16 cellular contexts compared by ENCODE assay signal in the genomic region with DNA sequence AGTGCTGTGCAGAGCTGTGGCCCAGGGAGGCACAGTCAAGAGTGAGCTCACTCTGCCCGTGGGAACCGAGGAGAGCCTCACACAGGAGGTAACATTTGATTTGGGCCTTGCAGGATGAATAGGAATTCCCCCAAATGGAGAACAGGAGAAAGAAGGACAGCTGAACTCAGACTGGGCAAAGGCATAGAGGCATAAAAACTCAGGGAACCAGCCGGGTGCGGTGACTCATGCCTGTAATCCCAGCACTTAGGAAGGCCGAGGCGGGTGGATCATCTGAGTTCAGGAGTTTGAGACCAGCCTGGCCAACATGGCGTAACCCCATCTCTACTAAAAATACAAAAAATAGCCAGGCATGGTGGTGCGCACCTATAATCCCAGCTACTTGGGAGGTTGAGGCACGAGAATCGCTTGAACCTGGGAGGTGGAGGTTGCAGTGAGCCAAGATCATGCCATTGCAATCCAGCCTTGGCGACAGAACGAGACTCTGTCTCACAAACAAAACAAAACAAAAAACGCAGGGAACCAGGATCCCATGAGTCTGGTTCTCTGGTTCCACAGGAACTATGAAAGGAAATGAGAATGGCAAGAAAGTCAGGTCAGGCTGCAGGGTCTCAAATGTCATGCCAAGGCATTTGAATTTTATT. TPM values are rescaled to one million over a fixed set of nuclear protein-coding genes. Genes with fewer than 3 reads are reported as not detected.
DNase-seq lines count a peak whose midpoint lies in the region; ATAC-seq and TF ChIP-seq lines count a peak whose summit lies in the region.
"Not testable (repeated sequence)": the region's sequence is repeated elsewhere in the genome, so short reads cannot be mapped to it uniquely, and the experiment has no call there.
"Had no signal": no experiment of that assay in that cellular context is flagged by ENCODE, and none has a peak within 500 bp of the region (broad histone marks: within the 10 kb centered on the region; RNA-seq: fewer than 3 reads in every experiment).

No MANE protein-coding gene starts in this region.

- not testable (repeated sequence) for H3K9me3 ChIP-seq in left ventricle myocardium inferior (replicated peaks); mucosa of rectum (ENCODE audit: control insufficient read depth in 2 of 2, low read length in 2 of 2); sigmoid colon; thyroid gland

- not testable (repeated sequence) for H3K79me2 ChIP-seq in GM23338 (replicated peaks; ENCODE audit: insufficient read depth)

- TF ChIP-seq POLR2A in sigmoid colon (IDR thresholded peaks at IDR 0.05); thyroid gland (IDR thresholded peaks at IDR 0.05): not testable (repeated sequence)

- not testable (repeated sequence) for H3F3A ChIP-seq in GM23338 (replicated peaks; ENCODE audit: low read depth)

- H3K4me1 Mint-ChIP-seq in GM23338 (peaks cover 27% of the 10 kb centered on the region), endothelial cell (ENCODE audit: unreplicated experiment) (peaks cover 34% of the 10 kb centered on the region)

- H3K27ac Mint-ChIP-seq in GM23338: not testable (repeated sequence)
- H3K27ac Mint-ChIP-seq in endothelial cell (ENCODE audit: unreplicated experiment): peak overlapping the region; percentile 22

- H2AFZ ChIP-seq in GM23338: 0 out of 2 replicates have a peak overlapping the region, but pooled peaks have one; percentile 47

- WGBS in sigmoid colon, 2 donors: 85 to 86% methylated on average over 13 of the region's 13 CpGs
- WGBS in thyroid gland, 2 donors: 67 to 80% methylated on average over 13 of the region's 13 CpGs

- not testable (repeated sequence) for H3K4me2 ChIP-seq in GM23338

- H4K20me1 ChIP-seq in GM23338 (replicated peaks; ENCODE audit: insufficient read depth): not testable (repeated sequence)

- H3K9ac ChIP-seq in mucosa of rectum (ENCODE audit: low read depth in 1 of 2, low read length in 2 of 2): not testable (repeated sequence)

- H3K4me3 ChIP-seq in GM23338; left ventricle myocardium inferior; mucosa of rectum (ENCODE audit: low read length in 2 of 2); sigmoid colon; thyroid gland (replicated peaks in 1 of 3): not testable (repeated sequence)

- not testable (repeated sequence) for H3K9me3 Mint-ChIP-seq in GM23338; endothelial cell (ENCODE audit: unreplicated experiment)

- H3K36me3 ChIP-seq in GM23338 (ENCODE audit: insufficient read depth); left ventricle myocardium inferior; mucosa of rectum (ENCODE audit: control insufficient read depth in 2 of 2, insufficient read depth in 2 of 2, low read length in 2 of 2); sigmoid colon; thyroid gland: not testable (repeated sequence)

- not testable (repeated sequence) for H3K4me1 ChIP-seq in GM23338 (ENCODE audit: insufficient read depth)
- H3K4me1 ChIP-seq in left ventricle myocardium inferior (peaks cover 44% of the 10 kb centered on the region), mucosa of rectum (ENCODE audit: control insufficient read depth in 2 of 2, insufficient read depth in 2 of 2, low read length in 2 of 2) (peaks cover 14 to 15% of the 10 kb centered on the region in 2 donors), sigmoid colon (peaks cover 0 to 65% (median 60%) of the 10 kb centered on the region in 4 donors), thyroid gland (peaks cover 23 to 55% of the 10 kb centered on the region in 2 donors)

- TF ChIP-seq EP300 in sigmoid colon (IDR thresholded peaks at IDR 0.05): not testable (repeated sequence)

- ATAC-seq in GM23338, SK-N-SH treated with all-trans-retinoic acid at 6 μM for 48 hours: not testable (repeated sequence)

- intact Hi-C loops in left ventricle myocardium inferior (cut with micrococcal nuclease); sigmoid colon (cut with DNase I); thyroid gland (cut with DNase I): not testable (repeated sequence)

- H3K9me2 ChIP-seq in GM23338 (ENCODE audit: insufficient read depth): not testable (repeated sequence)

- H3K36me3 Mint-ChIP-seq in GM23338 (ENCODE audit: low read depth); endothelial cell (ENCODE audit: low read depth, unreplicated experiment): not testable (repeated sequence)

- not testable (repeated sequence) for H3K27me3 Mint-ChIP-seq in GM23338 (ENCODE audit: insufficient read depth, low read depth, poor library complexity); endothelial cell (ENCODE audit: unreplicated experiment)

- not testable (repeated sequence) for TF ChIP-seq CTCF in GM23338 (conservative IDR thresholded peaks at IDR 0.05; ENCODE audit: low read depth in 2 of 2); endothelial cell (IDR thresholded peaks at IDR 0.05; ENCODE audit: unreplicated experiment); left ventricle myocardium inferior (IDR thresholded peaks at IDR 0.05; ENCODE audit: borderline replicate concordance); sigmoid colon (IDR thresholded peaks at IDR 0.05); thyroid gland (IDR thresholded peaks at IDR 0.05)

- H3K4me3 Mint-ChIP-seq in GM23338; endothelial cell (ENCODE audit: unreplicated experiment): not testable (repeated sequence)

- H3K27me3 ChIP-seq in GM23338 (ENCODE audit: insufficient read depth); mucosa of rectum (ENCODE audit: control insufficient read depth in 2 of 2, insufficient read depth in 2 of 2, low read length in 2 of 2); sigmoid colon; thyroid gland: not testable (repeated sequence)
- H3K27me3 ChIP-seq in left ventricle myocardium inferior (ENCODE audit: low read depth): peaks cover 13% of the 10 kb centered on the region

- not testable (repeated sequence) for DNase-seq in GM23338 (ENCODE audit: low spot score); endothelial cell (ENCODE audit: low spot score); left ventricle myocardium inferior; sigmoid colon
- peak in 1 of 2 donors; percentile 36 for DNase-seq in thyroid gland

- H3K27ac ChIP-seq in GM23338 (ENCODE audit: low read depth): not testable (repeated sequence)
- H3K27ac ChIP-seq in left ventricle myocardium inferior (replicated peaks) (peak overlapping the region; percentile 70), mucosa of rectum (ENCODE audit: low read depth in 2 of 2, low read length in 2 of 2) (peak overlapping the region; percentile 52 to 59), sigmoid colon (peak overlapping the region; percentile 89 to 95 (median 94)), thyroid gland (peak overlapping the region; percentile 53 to 89 (median 76))

TF ChIP-seq in SK-N-SH treated with all-trans-retinoic acid at 6 μM for 48 hours, 23 proteins besides CTCF, POLR2A, EP300 and RAD21:
- TF ChIP-seq ZFP3 (CRISPR knock-in tag; IDR thresholded peaks at IDR 0.05): peak; percentile 15; the same call in 1 of the 2 replicates

RNA-seq across cellular contexts. Expression of a gene that starts 8.6 kb away (rescaled TPM):
- 0.03 and 0.08 TPM in 2 replicates for total RNA-seq in GM23338 (2014; rRNA removed; shearing (Covaris generic))
- polyA plus RNA-seq in GM23338 (2016; fragmentation: Nextera tagmentation; extraction: Ambion mirVana): 0.03 and 0.12 TPM in 2 replicates
- 0.13 TPM for total RNA-seq in endothelial cell (ENCODE audit: unreplicated experiment)
- total RNA-seq in left ventricle myocardium inferior: 22.5 TPM
- total RNA-seq in sigmoid colon: 100 to 1,000 TPM in 1 of 4 donors, 10 to 100 TPM in 3; 45.7 to 133 (median 77.9) TPM
- polyA plus RNA-seq in sigmoid colon: 10 to 100 TPM in 1 of 3 donors, 1 to 10 TPM in 1, under 1 TPM in 1; 0.92 to 15.1 (median 7.2) TPM
- total RNA-seq in thyroid gland: 10 to 100 TPM; 17.5 to 86.1 (median 35.4) TPM
- total RNA-seq: activated CD4-positive, alpha-beta T cell treated with anti-CD3 and anti-CD28 coated beads, Interleukin-2, amount 10 ng/mL, durations not matched to agents 24 days and 14 days; activated CD8-positive, alpha-beta memory T cell treated with anti-CD3 and anti-CD28 coated beads for 36 hours; activated naive CD8-positive, alpha-beta T cell treated with anti-CD3 and anti-CD28 coated beads for 36 hours; mononuclear cell had no signal
- polyA plus RNA-seq: immature natural killer cell had no signal

RNA-seq across cellular contexts. Expression of a gene that starts 26.9 kb away (rescaled TPM):
- total RNA-seq in GM23338 (2014; rRNA removed; shearing (Covaris generic)): 1.0 TPM in 1 of 2 replicates, not detected in the other
- polyA plus RNA-seq in GM23338 (2016; fragmentation: Nextera tagmentation; extraction: Ambion mirVana) (0.26 and 0.50 TPM in 2 replicates), sigmoid colon (not detected)
- total RNA-seq in endothelial cell (ENCODE audit: unreplicated experiment) (0.36 TPM), left ventricle myocardium inferior (not detected), sigmoid colon (not detected), thyroid gland (not detected)
- total RNA-seq: activated CD4-positive, alpha-beta T cell treated with anti-CD3 and anti-CD28 coated beads, Interleukin-2, amount 10 ng/mL, durations not matched to agents 24 days and 14 days; activated CD8-positive, alpha-beta memory T cell treated with anti-CD3 and anti-CD28 coated beads for 36 hours; activated naive CD8-positive, alpha-beta T cell treated with anti-CD3 and anti-CD28 coated beads for 36 hours; foreskin keratinocyte; left ventricle myocardium superior; mononuclear cell; posterior vena cava had no signal
- polyA plus RNA-seq: AG04450, foreskin keratinocyte, immature natural killer cell had no signal

Comparison
In these comparisons a context has a peak if more than half of its experiments do, and no peak if none do; other contexts are left out.
1. RNA of a gene that starts 8.6 kb away (total RNA-seq): 45.7 to 133 TPM in sigmoid colon, 17.5 to 86.1 TPM in thyroid gland and 22.5 TPM in left ventricle myocardium inferior (single experiment); 0.13 TPM in endothelial cell (single experiment) and 0.03 to 0.08 TPM in GM23338; every median in the first group is over 10 times any median in the second.